ENCODE assay signal across 17 cellular contexts in genomic region chr12:4824415-4824814, GRCh38.
DNase-seq lines count a peak whose midpoint lies in the region; TF ChIP-seq lines count a peak whose summit lies in the region.
"Had no signal": no experiment of that assay in that cellular context is flagged by ENCODE, and none has a peak within 500 bp of the region (broad histone marks: within the 10 kb centered on the region; RNA-seq: fewer than 3 reads in every experiment).

No MANE protein-coding gene starts in this region.

- TF ChIP-seq CTCF in AG10803 (conservative IDR thresholded peaks at IDR 0.05; ENCODE audit: low read length): no peak

- DNase-seq in AG10803 (ENCODE audit: low read depth) (peak; percentile 73), HS-5 (ENCODE audit: low read depth) (peak; percentile 76), amniotic stem cell (lab: John Stamatoyannopoulos, UW) (peak; percentile 17), islet precursor cell (peak; percentile 93), NCI-H128 (lab: John Stamatoyannopoulos, UW; ENCODE audit: unreplicated experiment) (no peak), UCSD-AML1 (lab: John Stamatoyannopoulos, UW; ENCODE audit: unreplicated experiment) (no peak), AML-193 (lab: John Stamatoyannopoulos, UW) (no peak)
- DNase-seq in activated CD4-positive, alpha-beta T cell treated with anti-CD3 and anti-CD28 coated beads for 1 hour: no peak
- DNase-seq: activated CD4-positive, CD25-positive, alpha-beta regulatory T cell; aorta; endodermal cell; midbrain; NCI-H446 treated with DMSO at 0.1 percent for 48 hours; ovary; SHP77 treated with DMSO at 0.1 percent for 48 hours; stimulated activated CD4-positive, alpha-beta T cell treated with anti-CD3 and anti-CD28 coated beads, Interleukin-2, amount 100 ng/mL, for 48 hours; stimulated activated naive CD4-positive, alpha-beta T cell treated with Interleukin-2 at 50 U/mL for 16 hours had no signal

- H3K4me3 ChIP-seq in AG10803 (ENCODE audit: low read length): no peak overlapping the region
- H3K4me3 ChIP-seq: ovary had no signal

Comparison
In these comparisons a context has a peak if more than half of its experiments do, and no peak if none do; other contexts are left out.
1. DNase-seq: peak in AG10803 (single experiment), HS-5 (single experiment), amniotic stem cell (single experiment) and islet precursor cell (single experiment); none in activated CD4-positive, alpha-beta T cell treated with anti-CD3 and anti-CD28 coated beads for 1 hour (single experiment), NCI-H128 (single experiment), UCSD-AML1 (single experiment) and AML-193 (0 of 2).